In the genomic region with DNA sequence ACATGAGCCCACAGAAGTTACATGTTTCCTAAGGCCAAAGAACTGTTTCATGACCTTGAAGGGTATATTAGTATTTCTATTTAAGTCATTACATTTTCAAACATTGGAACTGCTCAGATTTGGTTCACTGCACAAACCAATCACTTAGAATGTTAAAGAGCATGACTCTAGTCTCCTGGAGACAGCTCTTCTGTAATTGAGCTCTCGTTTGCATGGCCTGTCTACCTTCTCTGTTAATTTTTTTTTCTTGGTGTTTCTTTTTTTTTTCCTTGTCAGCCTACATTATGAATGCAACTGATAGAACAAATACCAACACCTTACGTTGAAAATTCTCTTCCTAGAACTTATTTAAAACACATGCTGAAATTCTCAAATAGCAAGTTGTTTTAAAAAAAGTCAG, we compare ENCODE assay signal across 18 cellular contexts.
"Had no signal": no experiment of that assay in that cellular context is flagged by ENCODE, and none has a peak within 500 bp of the region (broad histone marks: within the 10 kb centered on the region; RNA-seq: fewer than 3 reads in every experiment).

No MANE protein-coding gene starts in this region.

- H3K4me3 Mint-ChIP-seq: neural progenitor cell; stimulated activated naive CD8-positive, alpha-beta T cell treated with anti-CD3 and anti-CD28 coated beads, Interleukin-15, amount 100 ng/mL, for 72 hours had no signal

- H3K9me3 Mint-ChIP-seq: neural progenitor cell had no signal

- H3K27ac Mint-ChIP-seq: neural progenitor cell; stimulated activated naive CD8-positive, alpha-beta T cell treated with anti-CD3 and anti-CD28 coated beads, Interleukin-15, amount 100 ng/mL, for 72 hours had no signal

- H3K27ac ChIP-seq: esophagus muscularis mucosa, hepatocyte, neural progenitor cell, pancreas, sigmoid colon, spleen, testis, upper lobe of left lung had no signal

- ATAC-seq: activated CD4-positive, CD25-positive, alpha-beta regulatory T cell treated with anti-CD3 and anti-CD28 coated beads, Interleukin-2, amount 50 U/mL, for 24 hours; pancreas; stimulated activated naive CD8-positive, alpha-beta T cell treated with anti-CD3 and anti-CD28 coated beads, Interleukin-15, amount 100 ng/mL, for 72 hours had no signal

- H3K27me3 Mint-ChIP-seq: stimulated activated naive CD8-positive, alpha-beta T cell treated with anti-CD3 and anti-CD28 coated beads, Interleukin-15, amount 100 ng/mL, for 72 hours had no signal

- H3K36me3 Mint-ChIP-seq: neural progenitor cell had no signal

- DNase-seq: activated CD4-positive, alpha-beta T cell treated with anti-CD3 and anti-CD28 coated beads, Interleukin-2, amount 50 U/mL, for 1 hour; activated CD8-positive, alpha-beta memory T cell treated with anti-CD3 and anti-CD28 coated beads for 24 hours; activated naive CD4-positive, alpha-beta T cell treated with Interleukin-2 at 50 U/mL for 16 hours; aorta; cortex of kidney; effector CD4-positive, alpha-beta T cell; islet precursor cell; pancreas; sigmoid colon; spleen; stimulated activated CD4-positive, alpha-beta T cell treated with anti-CD3 and anti-CD28 coated beads, Interleukin-1b, Interleukin-23, amount 100 ng/mL, for 48 hours; stimulated activated naive CD8-positive, alpha-beta T cell treated with anti-CD3 and anti-CD28 coated beads, Interleukin-15, amount 100 ng/mL, for 72 hours; testis; upper lobe of left lung had no signal

- H3K4me1 Mint-ChIP-seq: stimulated activated naive CD8-positive, alpha-beta T cell treated with anti-CD3 and anti-CD28 coated beads, Interleukin-15, amount 100 ng/mL, for 72 hours had no signal
